22 cellular contexts compared by ENCODE assay signal in the genomic region with DNA sequence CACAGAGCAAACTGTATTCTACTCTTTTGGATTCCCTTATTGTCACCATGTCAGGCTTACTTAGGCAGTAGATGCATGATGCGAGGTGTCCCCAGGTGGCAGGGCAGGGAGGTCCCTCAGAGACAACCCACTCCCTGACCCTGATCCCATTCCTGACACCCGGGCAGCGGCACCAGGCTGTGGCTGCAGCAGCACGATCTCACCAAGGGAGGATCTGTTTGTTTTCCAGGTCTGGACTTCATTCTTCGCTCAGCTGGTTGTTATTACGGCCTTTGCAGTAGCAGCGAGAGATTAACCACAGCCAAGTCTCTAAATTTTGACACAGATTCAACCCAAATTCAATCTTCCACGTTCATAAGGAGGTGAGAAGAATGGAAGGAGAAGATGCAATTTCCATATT.
DNase-seq lines count a peak whose midpoint lies in the region; ATAC-seq and TF ChIP-seq lines count a peak whose summit lies in the region.
"Had no signal": no experiment of that assay in that cellular context is flagged by ENCODE, and none has a peak within 500 bp of the region (broad histone marks: within the 10 kb centered on the region; RNA-seq: fewer than 3 reads in every experiment).

No MANE protein-coding gene starts in this region.

- POLR2A ChIA-PET in MCF 10A (lab: Yijun Ruan, JAX), result interaction anchor here (0.7 to 1.4 kb wide), 2 partner anchors 9 to 210 kb away, joined by 3 to 6 read pairs; no protein-coding TSS in a partner anchor

- peaks cover 47% of the 10 kb centered on the region for H3K4me1 Mint-ChIP-seq in MCF 10A (ENCODE audit: insufficient read depth, unreplicated experiment)

- BruUV-seq in MCF 10A (replicated peaks; lab: Mats Ljungman, UMichigan), result no TSS peak

- intact Hi-C loops in Right ventricle myocardium inferior (cut with DNase I) (no loop called here), heart left ventricle (cut with DNase I) (no loop called here), MCF 10A (cut with micrococcal nuclease) (no loop called here)

- H3K36me3 Mint-ChIP-seq in MCF 10A (ENCODE audit: insufficient read depth, unreplicated experiment), result no peaks in the 10 kb centered on the region
- H3K36me3 Mint-ChIP-seq: mesothelial cell of epicardium had no signal

- ATAC-seq in Right ventricle myocardium inferior (peak; percentile 46), heart left ventricle (no peak), HG02885 (IDR thresholded peaks at IDR 0.05; ENCODE audit: poor library complexity, unreplicated experiment) (no peak)
- ATAC-seq: psoas muscle had no signal

- peak overlapping the region; percentile 11 for H3K4me3 Mint-ChIP-seq in MCF 10A (ENCODE audit: unreplicated experiment)
- H3K4me3 Mint-ChIP-seq: dendritic cell treated with granulocyte-macrophage colony-stimulating factor and Interleukin-4, amounts not matched to agents 40 ng/mL and 50 ng/mL, for 4 days; mesothelial cell of epicardium had no signal

- CTCF ChIA-PET in MCF 10A (lab: Yijun Ruan, JAX), result no interaction called here

- TF ChIP-seq CTCF in heart left ventricle (IDR thresholded peaks at IDR 0.05) (no peak), MCF 10A (IDR thresholded peaks at IDR 0.05; ENCODE audit: unreplicated experiment) (no peak), suprapubic skin (IDR thresholded peaks at IDR 0.05) (no peak)

- peaks cover 0 to 8% (median 0%) of the 10 kb centered on the region in 12 donors for H3K9me3 ChIP-seq in heart left ventricle
- no peaks in the 10 kb centered on the region for H3K9me3 ChIP-seq in suprapubic skin
- H3K9me3 ChIP-seq: Caco-2, gastrocnemius medialis, psoas muscle had no signal

- WGBS in heart left ventricle, 4 donors, result 41 to 63% (median 54%) methylated on average over 8 of the region's 8 CpGs
- WGBS in suprapubic skin, result 36% methylated on average over 8 of the region's 8 CpGs

- peaks cover 0 to 11% (median 0%) of the 10 kb centered on the region in 9 donors for H3K27me3 ChIP-seq in heart left ventricle
- no peaks in the 10 kb centered on the region for H3K27me3 ChIP-seq in suprapubic skin
- H3K27me3 ChIP-seq: BLaER1, gastrocnemius medialis had no signal

- no peaks in the 10 kb centered on the region for H3K4me1 ChIP-seq in heart left ventricle
- H3K4me1 ChIP-seq in suprapubic skin, result peaks cover 53% of the 10 kb centered on the region
- H3K4me1 ChIP-seq: BLaER1, Caco-2, gastrocnemius medialis, psoas muscle had no signal

- DNase-seq in Right ventricle myocardium inferior (ENCODE audit: missing footprints) (no peak), heart left ventricle (no peak), MCF 10A (ENCODE audit: unreplicated experiment) (no peak), islet precursor cell (peak; percentile 38), suprapubic skin (ENCODE audit: low spot score in 2 of 2) (no peak), NCI-H2029 treated with DMSO at 0.1 percent for 48 hours (lab: John Stamatoyannopoulos, UW) (no peak)
- DNase-seq in stimulated activated naive CD4-positive, alpha-beta T cell treated with Interleukin-2 at 50 U/mL for 16 hours (lab: John Stamatoyannopoulos, UW), result no peak
- DNase-seq: activated CD8-positive, alpha-beta memory T cell treated with anti-CD3 and anti-CD28 coated beads, Interleukin-2, amount 50 U/mL, for 48 hours; Caco-2; DND-41; gastrocnemius medialis; HCEC 1CT; kidney glomerular epithelial cell; NCI-H526 treated with DMSO at 0.1 percent for 48 hours; psoas muscle; SHP77 treated with DMSO at 0.1 percent for 48 hours; stimulated activated CD4-positive, alpha-beta T cell treated with anti-CD3 and anti-CD28 coated beads, Interleukin-12 subunit alpha, Interleukin-12 subunit beta, amount 100 ng/mL, for 4 hours; T-helper 1 cell had no signal

- TF ChIP-seq POLR2A in heart left ventricle (IDR thresholded peaks at IDR 0.05) (no peak), suprapubic skin (IDR thresholded peaks at IDR 0.05) (no peak)

- no peaks in the 10 kb centered on the region for H3K9me3 Mint-ChIP-seq in MCF 10A (ENCODE audit: unreplicated experiment)

- peak overlapping the region in 2 of 12 donors; percentile 13 to 16 for H3K27ac ChIP-seq in heart left ventricle
- peak overlapping the region; percentile 72 for H3K27ac ChIP-seq in suprapubic skin
- H3K27ac ChIP-seq: BLaER1, gastrocnemius medialis, psoas muscle had no signal

- no peak for TF ChIP-seq EP300 in suprapubic skin (IDR thresholded peaks at IDR 0.05)

- H3K27ac Mint-ChIP-seq in MCF 10A (ENCODE audit: low read depth, unreplicated experiment), result peak overlapping the region; percentile 6
- H3K27ac Mint-ChIP-seq: dendritic cell treated with granulocyte-macrophage colony-stimulating factor and Interleukin-4, amounts not matched to agents 40 ng/mL and 50 ng/mL, for 4 days; mesothelial cell of epicardium had no signal

- H3K4me3 ChIP-seq in heart left ventricle (no peak overlapping the region), suprapubic skin (no peak overlapping the region)
- H3K4me3 ChIP-seq: BLaER1, gastrocnemius medialis, psoas muscle had no signal

- H3K36me3 ChIP-seq in heart left ventricle, result no peaks in the 10 kb centered on the region
- no peaks in the 10 kb centered on the region for H3K36me3 ChIP-seq in suprapubic skin
- H3K36me3 ChIP-seq: BLaER1, gastrocnemius medialis had no signal

- H3K27me3 Mint-ChIP-seq in MCF 10A (ENCODE audit: insufficient read depth, unreplicated experiment), result no peaks in the 10 kb centered on the region
- H3K27me3 Mint-ChIP-seq: dendritic cell treated with granulocyte-macrophage colony-stimulating factor and Interleukin-4, amounts not matched to agents 40 ng/mL and 50 ng/mL, for 4 days had no signal
